Comparison of ENCODE assay signal across 20 cellular contexts in genomic region chr2:239600650-239601049, GRCh38.
DNase-seq lines count a peak whose midpoint lies in the region; ATAC-seq and TF ChIP-seq lines count a peak whose summit lies in the region.
"Had no signal": no experiment of that assay in that cellular context is flagged by ENCODE, and none has a peak within 500 bp of the region (broad histone marks: within the 10 kb centered on the region; RNA-seq: fewer than 3 reads in every experiment).

No MANE protein-coding gene starts in this region.

- no peaks in the 10 kb centered on the region for H3K9me3 Mint-ChIP-seq in activated naive CD8-positive, alpha-beta T cell treated with anti-CD3 and anti-CD28 coated beads, Interleukin-2, amount 10 ng/mL, durations not matched to agents 7 days and 5 days
- H3K9me3 Mint-ChIP-seq in activated naive CD8-positive, alpha-beta T cell treated with anti-CD3 and anti-CD28 coated beads, Interleukin-2, amount 50 U/mL, for 24 hours = no peaks in the 10 kb centered on the region
- no peaks in the 10 kb centered on the region for H3K9me3 Mint-ChIP-seq in activated T-helper 17 cell treated with anti-CD3 and anti-CD28 coated beads, Interleukin-2, amount 50 U/mL, for 72 hours
- H3K9me3 Mint-ChIP-seq: CD8-positive, alpha-beta T cell had no signal

- no peaks in the 10 kb centered on the region for H3K36me3 ChIP-seq in Peyer's patch
- H3K36me3 ChIP-seq in spleen = no peaks in the 10 kb centered on the region

- H3K4me3 ChIP-seq in Peyer's patch = no peak overlapping the region
- no peak overlapping the region for H3K4me3 ChIP-seq in spleen
- H3K4me3 ChIP-seq: GM23248 had no signal

- no peak overlapping the region for H3K27ac Mint-ChIP-seq in activated naive CD8-positive, alpha-beta T cell treated with anti-CD3 and anti-CD28 coated beads, Interleukin-2, amount 10 ng/mL, durations not matched to agents 7 days and 5 days
- no peak overlapping the region for H3K27ac Mint-ChIP-seq in activated naive CD8-positive, alpha-beta T cell treated with anti-CD3 and anti-CD28 coated beads, Interleukin-2, amount 50 U/mL, for 24 hours
- H3K27ac Mint-ChIP-seq in activated T-helper 17 cell treated with anti-CD3 and anti-CD28 coated beads, Interleukin-2, amount 50 U/mL, for 72 hours = no peak overlapping the region
- H3K27ac Mint-ChIP-seq: B cell; CD8-positive, alpha-beta T cell; HFFc6 had no signal

- H3K27me3 ChIP-seq in Peyer's patch = no peaks in the 10 kb centered on the region
- H3K27me3 ChIP-seq in spleen (replicated peaks in 1 of 7) = peaks cover 0 to 6% (median 0%) of the 10 kb centered on the region in 7 donors

- WGBS in spleen, 5 donors = 68 to 77% (median 75%) methylated on average over 5 of the region's 5 CpGs

- ATAC-seq in activated naive CD8-positive, alpha-beta T cell treated with anti-CD3 and anti-CD28 coated beads, Interleukin-2, amount 10 ng/mL, durations not matched to agents 7 days and 5 days (ENCODE audit: low read depth) = no peak
- ATAC-seq in activated naive CD8-positive, alpha-beta T cell treated with anti-CD3 and anti-CD28 coated beads, Interleukin-2, amount 50 U/mL, for 24 hours = no peak
- no peak for ATAC-seq in activated T-helper 17 cell treated with anti-CD3 and anti-CD28 coated beads, Interleukin-2, amount 50 U/mL, for 72 hours (replicated peaks)
- ATAC-seq: CD8-positive, alpha-beta T cell had no signal

- H3K4me1 ChIP-seq in Peyer's patch (no peaks in the 10 kb centered on the region), spleen (peaks cover 0 to 25% (median 5%) of the 10 kb centered on the region in 6 donors)

- no peak for TF ChIP-seq CTCF in Peyer's patch (IDR thresholded peaks at IDR 0.05)
- TF ChIP-seq CTCF in spleen (IDR thresholded peaks at IDR 0.05 in 8 of 11, conservative IDR thresholded peaks at IDR 0.05 in 3 of 11) = no peak

- H3K4me3 Mint-ChIP-seq in activated naive CD8-positive, alpha-beta T cell treated with anti-CD3 and anti-CD28 coated beads, Interleukin-2, amount 10 ng/mL, durations not matched to agents 7 days and 5 days = no peak overlapping the region
- H3K4me3 Mint-ChIP-seq in activated naive CD8-positive, alpha-beta T cell treated with anti-CD3 and anti-CD28 coated beads, Interleukin-2, amount 50 U/mL, for 24 hours = no peak overlapping the region
- no peak overlapping the region for H3K4me3 Mint-ChIP-seq in activated T-helper 17 cell treated with anti-CD3 and anti-CD28 coated beads, Interleukin-2, amount 50 U/mL, for 72 hours
- H3K4me3 Mint-ChIP-seq: B cell; CD8-positive, alpha-beta T cell; HFFc6 had no signal

- no peaks in the 10 kb centered on the region for H3K36me3 Mint-ChIP-seq in activated naive CD8-positive, alpha-beta T cell treated with anti-CD3 and anti-CD28 coated beads, Interleukin-2, amount 10 ng/mL, durations not matched to agents 7 days and 5 days
- H3K36me3 Mint-ChIP-seq in activated naive CD8-positive, alpha-beta T cell treated with anti-CD3 and anti-CD28 coated beads, Interleukin-2, amount 50 U/mL, for 24 hours (ENCODE audit: low read depth) = no peaks in the 10 kb centered on the region
- no peaks in the 10 kb centered on the region for H3K36me3 Mint-ChIP-seq in activated T-helper 17 cell treated with anti-CD3 and anti-CD28 coated beads, Interleukin-2, amount 50 U/mL, for 72 hours (ENCODE audit: low read depth)
- H3K36me3 Mint-ChIP-seq: CD8-positive, alpha-beta T cell had no signal

- no peaks in the 10 kb centered on the region for H3K4me1 Mint-ChIP-seq in activated naive CD8-positive, alpha-beta T cell treated with anti-CD3 and anti-CD28 coated beads, Interleukin-2, amount 10 ng/mL, durations not matched to agents 7 days and 5 days
- peaks cover 4% of the 10 kb centered on the region for H3K4me1 Mint-ChIP-seq in activated naive CD8-positive, alpha-beta T cell treated with anti-CD3 and anti-CD28 coated beads, Interleukin-2, amount 50 U/mL, for 24 hours
- H3K4me1 Mint-ChIP-seq in activated T-helper 17 cell treated with anti-CD3 and anti-CD28 coated beads, Interleukin-2, amount 50 U/mL, for 72 hours = peaks cover 10% of the 10 kb centered on the region
- H3K4me1 Mint-ChIP-seq: B cell had no signal

- no peaks in the 10 kb centered on the region for H3K9me3 ChIP-seq in Peyer's patch
- H3K9me3 ChIP-seq in spleen = no peaks in the 10 kb centered on the region

- H3K27me3 Mint-ChIP-seq in activated naive CD8-positive, alpha-beta T cell treated with anti-CD3 and anti-CD28 coated beads, Interleukin-2, amount 10 ng/mL, durations not matched to agents 7 days and 5 days = peaks cover 14% of the 10 kb centered on the region
- H3K27me3 Mint-ChIP-seq in activated naive CD8-positive, alpha-beta T cell treated with anti-CD3 and anti-CD28 coated beads, Interleukin-2, amount 50 U/mL, for 24 hours = no peaks in the 10 kb centered on the region
- H3K27me3 Mint-ChIP-seq in activated T-helper 17 cell treated with anti-CD3 and anti-CD28 coated beads, Interleukin-2, amount 50 U/mL, for 72 hours = no peaks in the 10 kb centered on the region

- H3K27ac ChIP-seq in Peyer's patch = no peak overlapping the region
- H3K27ac ChIP-seq in spleen = no peak overlapping the region
- H3K27ac ChIP-seq: GM23248 had no signal

- intact Hi-C loops in spleen (cut with DNase I; ENCODE audit: low total_unique reads) = no loop called here

- POLR2A ChIA-PET in activated naive CD8-positive, alpha-beta T cell treated with anti-CD3 and anti-CD28 coated beads, Interleukin-2, amount 10 ng/mL, durations not matched to agents 7 days and 5 days (lab: Charles Lee) = no interaction called here

- TF ChIP-seq POLR2A in Peyer's patch (IDR thresholded peaks at IDR 0.05) = no peak
- no peak for TF ChIP-seq POLR2A in spleen (IDR thresholded peaks at IDR 0.05)

- in situ Hi-C loops in ACHN (cut with HindIII; ENCODE audit: low pct_ligation_motif_present, low pct_unique_long_range_greater_than_20kb, low sequenced_read_pairs) = no loop called here

- DNase-seq in activated naive CD8-positive, alpha-beta T cell treated with anti-CD3 and anti-CD28 coated beads, Interleukin-2, amount 10 ng/mL, durations not matched to agents 7 days and 5 days = peak; percentile 10
- DNase-seq in activated naive CD8-positive, alpha-beta T cell treated with anti-CD3 and anti-CD28 coated beads, Interleukin-2, amount 50 U/mL, for 24 hours = no peak
- peak in 2 of 3 donors; percentile 24 to 36 for DNase-seq in Peyer's patch
- peak; percentile 37 for DNase-seq in islet precursor cell
- peak; percentile 32 for DNase-seq in spleen
- no peak for DNase-seq in NCI-H2081 (lab: John Stamatoyannopoulos, UW)
- DNase-seq in ACHN = no peak
- DNase-seq: GM23248, HFFc6, KG1, MM.1S, NCI-H1105 treated with DMSO at 0.1 percent for 48 hours, NCI-H187 treated with DMSO at 0.1 percent for 48 hours, NCI-H2171, NCI-H446 treated with DMSO at 0.1 percent for 48 hours, NCI-H748 treated with DMSO at 0.1 percent for 48 hours, SHP77 had no signal

Comparison
In these comparisons a context has a peak if more than half of its experiments do, and no peak if none do; other contexts are left out.
1. DNase-seq: peak in activated naive CD8-positive, alpha-beta T cell treated with anti-CD3 and anti-CD28 coated beads, Interleukin-2, amount 10 ng/mL, durations not matched to agents 7 days and 5 days (single experiment), Peyer's patch (2 of 3), islet precursor cell (single experiment) and spleen (single experiment); none in activated naive CD8-positive, alpha-beta T cell treated with anti-CD3 and anti-CD28 coated beads, Interleukin-2, amount 50 U/mL, for 24 hours (single experiment), NCI-H2081 (0 of 2) and ACHN (single experiment).